In genomic region chr7:102790364-102791100, GRCh38 we compare ENCODE assay signal across 4 cellular contexts.
TF ChIP-seq lines count a peak whose summit lies in the region.

No MANE protein-coding gene starts in this region.

TF ChIP-seq in A549, 52 proteins besides CTCF, POLR2A, EP300 and RAD21:
- TF ChIP-seq MAFK (IDR thresholded peaks at IDR 0.05; ENCODE audit: partially characterized antibody): peak; percentile 64

TF ChIP-seq in IMR-90, 13 proteins besides CTCF, POLR2A, EP300 and RAD21:
- TF ChIP-seq MAFK (IDR thresholded peaks at IDR 0.05; ENCODE audit: low read depth, low read length): peak; percentile 46

TF ChIP-seq in K562, 482 proteins besides CTCF, POLR2A, EP300 and RAD21:
- TF ChIP-seq ZNF316 (IDR thresholded peaks at IDR 0.05): peak; percentile 70

TF ChIP-seq in HepG2, 621 proteins besides CTCF, POLR2A, EP300 and RAD21:
- TF ChIP-seq MAFF (IDR thresholded peaks at IDR 0.05; ENCODE audit: low read depth, low read length) (peak; percentile 30; the same call in 1 of the 2 replicates), FOXA3 (CRISPR knock-in tag; IDR thresholded peaks at IDR 0.05) (peak; percentile 44), MAFK (conservative IDR thresholded peaks at IDR 0.05 in 1 of 2, IDR thresholded peaks at IDR 0.05 in 1 of 2; ENCODE audit: low read length in 2 of 2) (peak in 1 of 2 experiments; percentile 60; a peak in 2 of 4 replicates), ARID5B (CRISPR knock-in tag; IDR thresholded peaks at IDR 0.05) (peak; percentile 53; the same call in 1 of the 2 replicates), GATAD2A (CRISPR knock-in tag; IDR thresholded peaks at IDR 0.05) (peak; percentile 38; the same call in 1 of the 2 replicates), ZSCAN25 (CRISPR knock-in tag; IDR thresholded peaks at IDR 0.05) (0 out of 2 replicates have a peak, but pooled peaks have one; percentile 25), HOMEZ (CRISPR knock-in tag; IDR thresholded peaks at IDR 0.05; ENCODE audit: low read depth) (peak; percentile 29; the same call in 1 of the 2 replicates)
